Comparison of ENCODE assay signal across 8 cellular contexts in genomic region chr22:46845281-46846153, GRCh38.
A peak's percentile ranks its signal among the peaks of the same experiment; 100 is the strongest.
DNase-seq lines count a peak whose midpoint lies in the region; ATAC-seq, FAIRE-seq and TF ChIP-seq lines count a peak whose summit lies in the region.

No MANE protein-coding gene starts in this region.

- no peak overlapping the region for H2AFZ ChIP-seq in K562 (ENCODE audit: low read depth, low read length)

- H3K4me3 ChIP-seq in K562 (no peak overlapping the region), right cardiac atrium (ENCODE audit: low read length) (peak overlapping the region; percentile 45)

- 69% methylated on average over 16 of the region's 18 CpGs for WGBS in K562 (ENCODE audit: insufficient coverage, low coverage, missing lambda C conversion rate)
- 34% methylated on average over 18 of the region's 18 CpGs for WGBS in right cardiac atrium

- H3K9me3 ChIP-seq in K562 (replicated peaks; ENCODE audit: control insufficient read depth, insufficient read depth, low read depth, low read length) (no peaks in the 10 kb centered on the region), right cardiac atrium (ENCODE audit: control insufficient read depth, low read length) (no peaks in the 10 kb centered on the region)

- H4K20me1 ChIP-seq in K562 (replicated peaks; ENCODE audit: control insufficient read depth, insufficient read depth, low read length) = 0 out of 2 replicates have a peak, but pooled peaks cover 4% of the 10 kb centered on the region

- DNase-seq in GM03348 (ENCODE audit: low spot score) (peak; percentile 73), K562 (ENCODE audit: extremely low read depth in 1 of 4, low spot score in 3 of 4) (no peak), right cardiac atrium (peak in 2 of 3 donors; percentile 65 to 69), sciatic nerve (ENCODE audit: low spot score) (no peak), DMS53 (lab: John Stamatoyannopoulos, UW) (no peak)
- DNase-seq in activated naive CD4-positive, alpha-beta T cell treated with anti-CD3 and anti-CD28 coated beads, Interleukin-2, amount 50 U/mL, for 16 hours = no peak

- intact Hi-C loops in K562 (cut with micrococcal nuclease) = no loop called here
- intact Hi-C loops in right cardiac atrium (cut with DNase I) = loop anchor here in 1 of 4 donors (10.0 kb wide), 1 partner anchor 1649 kb away; no protein-coding TSS in a partner anchor
- intact Hi-C loops in sciatic nerve (cut with DNase I) = no loop called here

- H3K4me1 ChIP-seq in K562 (replicated peaks in 1 of 2; ENCODE audit: control insufficient read depth in 2 of 2, insufficient read depth in 2 of 2, low read length in 2 of 2) = no peaks in the 10 kb centered on the region
- H3K4me1 ChIP-seq in right cardiac atrium (ENCODE audit: control insufficient read depth, insufficient read depth, low read length) = peaks cover 2% of the 10 kb centered on the region

- no peaks in the 10 kb centered on the region for H3K27me3 ChIP-seq in K562 (ENCODE audit: control insufficient read depth in 2 of 2, insufficient read depth in 2 of 2, low read length in 2 of 2)
- no peaks in the 10 kb centered on the region for H3K27me3 ChIP-seq in right cardiac atrium (ENCODE audit: control insufficient read depth, insufficient read depth)

- no peak for FAIRE-seq in K562 (lab: Jason Lieb, UNC)

- H3K4me2 ChIP-seq in K562 (ENCODE audit: insufficient read depth, low read length) = no peak overlapping the region

- TF ChIP-seq RAD21 in K562 (CRISPR knock-in tag; conservative IDR thresholded peaks at IDR 0.05 in 1 of 2, IDR thresholded peaks at IDR 0.05 in 1 of 2) = peak in 1 of 2 experiments; percentile 16; a peak in 1 of 4 replicates

- no TSS peak for BruUV-seq in K562 (replicated peaks; lab: Mats Ljungman, UMichigan)

- H3K27ac ChIP-seq in K562 (ENCODE audit: extremely low read depth, low read depth, low read length) = no peak overlapping the region
- H3K27ac ChIP-seq in right cardiac atrium (ENCODE audit: low read length) = no peak overlapping the region

- TF ChIP-seq POLR2A in K562 (conservative IDR thresholded peaks at IDR 0.05) = no peak

- H3K79me2 ChIP-seq in K562 (ENCODE audit: control insufficient read depth, insufficient read depth, low read length) = no peaks in the 10 kb centered on the region

- CTCF ChIA-PET in K562 (lab: Yijun Ruan, JAX; ENCODE audit: low intra/inter-chr PET ratio) = no interaction called here

- no peak overlapping the region for H3K9ac ChIP-seq in K562 (ENCODE audit: insufficient read depth in 1 of 2, low read depth in 2 of 2, low read length in 2 of 2)

- in situ Hi-C loops in K562 (cut with MboI) = no loop called here

- TF ChIP-seq EP300 in K562 (IDR thresholded peaks at IDR 0.05; ENCODE audit: low read length) = no peak

- H3K9me1 ChIP-seq in K562 (ENCODE audit: control insufficient read depth, insufficient read depth, low read length) = no peaks in the 10 kb centered on the region

- ATAC-seq in K562 (no peak), right cardiac atrium (peak; percentile 44 to 56), sciatic nerve (peak; percentile 60), GM19395 (IDR thresholded peaks at IDR 0.05; ENCODE audit: unreplicated experiment) (no peak), GM21367 (IDR thresholded peaks at IDR 0.05; ENCODE audit: unreplicated experiment) (no peak)

- POLR2A ChIA-PET in K562 (lab: Yijun Ruan, JAX) = interaction anchor here (1.4 kb wide), 1 partner anchor 24 kb away, joined by 3 read pairs; no protein-coding TSS in a partner anchor

- H3K36me3 ChIP-seq in K562 (ENCODE audit: control insufficient read depth, insufficient read depth, low read length) = no peaks in the 10 kb centered on the region

- peak in 2 of 3 experiments; percentile 13 to 41; a peak in 3 of 6 replicates for TF ChIP-seq CTCF in K562 (IDR thresholded peaks at IDR 0.05 in 2 of 3, conservative IDR thresholded peaks at IDR 0.05 in 1 of 3; ENCODE audit: insufficient read depth in 2 of 3, low read depth in 1 of 3, low read length in 3 of 3)

TF ChIP-seq in K562, 482 proteins besides CTCF, POLR2A, EP300 and RAD21:
- no peak for TF ChIP-seq ZBTB11 (CRISPR knock-in tag; IDR thresholded peaks at IDR 0.05)
- no peak for TF ChIP-seq ZNF77 (CRISPR knock-in tag; IDR thresholded peaks at IDR 0.05)
- TF ChIP-seq PPARD (CRISPR knock-in tag; IDR thresholded peaks at IDR 0.05) = no peak
- no peak for TF ChIP-seq RBM34 (IDR thresholded peaks at IDR 0.05; ENCODE audit: borderline replicate concordance, insufficient read depth, low read length)
- no peak for TF ChIP-seq POLR2G (IDR thresholded peaks at IDR 0.05; ENCODE audit: low read depth, low read length)
- no peak for TF ChIP-seq ESRRB (CRISPR knock-in tag; IDR thresholded peaks at IDR 0.05; ENCODE audit: borderline replicate concordance)
- TF ChIP-seq ZNF124 (CRISPR knock-in tag; IDR thresholded peaks at IDR 0.05) = no peak
- TF ChIP-seq ZNF586 (CRISPR knock-in tag; conservative IDR thresholded peaks at IDR 0.05) = no peak

Comparison
In these comparisons a context has a peak if more than half of its experiments do, and no peak if none do; other contexts are left out.
1. DNase-seq: peak in GM03348 (single experiment) and right cardiac atrium (2 of 3); none in K562 (0 of 4), sciatic nerve (single experiment), DMS53 (single experiment) and activated naive CD4-positive, alpha-beta T cell treated with anti-CD3 and anti-CD28 coated beads, Interleukin-2, amount 50 U/mL, for 16 hours (single experiment).
2. ATAC-seq: peak in right cardiac atrium (2 of 2) and sciatic nerve (single experiment); none in K562 (single experiment), GM19395 (single experiment) and GM21367 (single experiment).